In genomic region chrX:81257817-81258216, GRCh38 we compare ENCODE assay signal across 20 cellular contexts. TPM values are rescaled to one million over a fixed set of nuclear protein-coding genes. Genes with fewer than 3 reads are reported as not detected.
A peak's percentile ranks its signal among the peaks of the same experiment; 100 is the strongest.
DNase-seq lines count a peak whose midpoint lies in the region; ATAC-seq and TF ChIP-seq lines count a peak whose summit lies in the region.
"Had no signal": no experiment of that assay in that cellular context is flagged by ENCODE, and none has a peak within 500 bp of the region (broad histone marks: within the 10 kb centered on the region; RNA-seq: fewer than 3 reads in every experiment).

No MANE protein-coding gene starts in this region.

- no peaks in the 10 kb centered on the region for H3K9me3 Mint-ChIP-seq in WTC11
- H3K9me3 Mint-ChIP-seq: CD8-positive, alpha-beta memory T cell had no signal

- H3K4me1 Mint-ChIP-seq in WTC11, result peaks cover 48% of the 10 kb centered on the region

- TF ChIP-seq POLR2A in prostate gland (IDR thresholded peaks at IDR 0.05), result no peak

- H3K36me3 Mint-ChIP-seq in WTC11, result no peaks in the 10 kb centered on the region

- H3K27me3 Mint-ChIP-seq in WTC11 (ENCODE audit: low read depth), result no peaks in the 10 kb centered on the region
- H3K27me3 Mint-ChIP-seq: CD8-positive, alpha-beta memory T cell had no signal

- H3K9me3 ChIP-seq in muscle layer of colon (ENCODE audit: low read length) (no peaks in the 10 kb centered on the region), thoracic aorta (no peaks in the 10 kb centered on the region), prostate gland (no peaks in the 10 kb centered on the region), mucosa of descending colon (no peaks in the 10 kb centered on the region)
- H3K9me3 ChIP-seq: A549 had no signal

- DNase-seq in WTC11 (ENCODE audit: low spot score) (no peak), thoracic aorta (ENCODE audit: low spot score) (no peak), prostate gland (ENCODE audit: low spot score) (no peak), mucosa of descending colon (no peak)
- DNase-seq: C1 segment of cervical spinal cord; CD8-positive, alpha-beta memory T cell; DMS53; EL; H7; KBM-7; NCI-H1105; NCI-H2081; NCI-H510A treated with DMSO at 0.1 percent for 48 hours; NCI-H774; Right ventricle myocardium superior had no signal

- H3K9ac ChIP-seq in muscle layer of colon (ENCODE audit: low read length), result no peak overlapping the region

- H3K36me3 ChIP-seq in muscle layer of colon (ENCODE audit: insufficient read depth, low read length) (no peaks in the 10 kb centered on the region), thoracic aorta (no peaks in the 10 kb centered on the region), prostate gland (no peaks in the 10 kb centered on the region), mucosa of descending colon (ENCODE audit: low read depth) (no peaks in the 10 kb centered on the region)

- H3K27ac ChIP-seq in muscle layer of colon (ENCODE audit: low read depth, low read length) (peak overlapping the region; percentile 74), thoracic aorta (peak overlapping the region; percentile 76 to 84), prostate gland (no peak overlapping the region)
- H3K27ac ChIP-seq: A549 had no signal

- H3K4me3 Mint-ChIP-seq in WTC11, result no peak overlapping the region
- H3K4me3 Mint-ChIP-seq: CD8-positive, alpha-beta memory T cell had no signal

- no peak overlapping the region for H3K4me3 ChIP-seq in muscle layer of colon (ENCODE audit: low read depth in 1 of 2, low read length in 2 of 2)
- H3K4me3 ChIP-seq in thoracic aorta, result no peak overlapping the region
- H3K4me3 ChIP-seq in prostate gland, result no peak overlapping the region
- no peak overlapping the region for H3K4me3 ChIP-seq in mucosa of descending colon
- H3K4me3 ChIP-seq: A549 had no signal

- CTCF ChIA-PET in WTC11 (lab: Charles Lee), result no interaction called here

- H3K27ac Mint-ChIP-seq in WTC11, result 0 out of 2 replicates have a peak overlapping the region, but pooled peaks have one; percentile 88
- H3K27ac Mint-ChIP-seq: CD8-positive, alpha-beta memory T cell had no signal

- H3K27me3 ChIP-seq in muscle layer of colon (ENCODE audit: control insufficient read depth in 1 of 2, insufficient read depth in 2 of 2, low read length in 2 of 2), result no peaks in the 10 kb centered on the region
- H3K27me3 ChIP-seq in thoracic aorta (replicated peaks; ENCODE audit: insufficient read depth), result no peaks in the 10 kb centered on the region
- no peaks in the 10 kb centered on the region for H3K27me3 ChIP-seq in prostate gland (replicated peaks; ENCODE audit: insufficient read depth)

- intact Hi-C loops in prostate gland (cut with DNase I) (no loop called here), mucosa of descending colon (cut with DNase I, micrococcal nuclease) (no loop called here)

- H3K4me1 ChIP-seq in muscle layer of colon (ENCODE audit: insufficient read depth, low read length) (peaks cover 22% of the 10 kb centered on the region), thoracic aorta (ENCODE audit: control insufficient read depth in 1 of 2, low read depth in 2 of 2) (peaks cover 14 to 40% of the 10 kb centered on the region in 2 donors), prostate gland (replicated peaks) (no peaks in the 10 kb centered on the region), mucosa of descending colon (ENCODE audit: low read depth) (no peaks in the 10 kb centered on the region)

- TF ChIP-seq CTCF in WTC11 (IDR thresholded peaks at IDR 0.05), result no peak
- no peak for TF ChIP-seq CTCF in thoracic aorta (IDR thresholded peaks at IDR 0.05)
- no peak for TF ChIP-seq CTCF in prostate gland (IDR thresholded peaks at IDR 0.05)
- TF ChIP-seq CTCF in mucosa of descending colon (IDR thresholded peaks at IDR 0.05), result no peak

- ATAC-seq in GM18868 (IDR thresholded peaks at IDR 0.05; ENCODE audit: unreplicated experiment) (peak; percentile 54), WTC11 (no peak), thoracic aorta (ENCODE audit: insufficient number of reproducible peaks, low FRiP score, low read depth) (no peak), HG03432 (IDR thresholded peaks at IDR 0.05; ENCODE audit: unreplicated experiment) (no peak), HG02840 (IDR thresholded peaks at IDR 0.05; ENCODE audit: low FRiP score, unreplicated experiment) (no peak), mucosa of descending colon (no peak)
- ATAC-seq: A549 had no signal

- POLR2A ChIA-PET in WTC11 (lab: Charles Lee), result no interaction called here

TF ChIP-seq in WTC11, 78 proteins besides CTCF, POLR2A, EP300 and RAD21:
- TF ChIP-seq ESRRA (CRISPR knock-in tag; IDR thresholded peaks at IDR 0.05; ENCODE audit: borderline replicate concordance) (no peak), ZNF317 (CRISPR knock-in tag; IDR thresholded peaks at IDR 0.05; ENCODE audit: borderline replicate concordance, low read depth) (no peak), RELA (CRISPR knock-in tag; IDR thresholded peaks at IDR 0.05; ENCODE audit: borderline replicate concordance) (no peak), CBFB (CRISPR knock-in tag; IDR thresholded peaks at IDR 0.05; ENCODE audit: low read depth) (no peak), ZMAT4 (CRISPR knock-in tag; IDR thresholded peaks at IDR 0.05) (no peak), GABPB1 (CRISPR knock-in tag; IDR thresholded peaks at IDR 0.05) (no peak), IRF1 (CRISPR knock-in tag; IDR thresholded peaks at IDR 0.05) (no peak), ZNF416 (CRISPR knock-in tag; IDR thresholded peaks at IDR 0.05) (no peak), NFE2L1 (CRISPR knock-in tag; IDR thresholded peaks at IDR 0.05) (no peak), SMAD3 (CRISPR knock-in tag; IDR thresholded peaks at IDR 0.05; ENCODE audit: borderline replicate concordance) (no peak), ETV6 (CRISPR knock-in tag; IDR thresholded peaks at IDR 0.05) (no peak), ZNF396 (CRISPR knock-in tag; IDR thresholded peaks at IDR 0.05; ENCODE audit: borderline replicate concordance) (no peak)

RNA-seq across cellular contexts. Expression of gene SH3BGRL, which starts 55.9 kb away (rescaled TPM):
- total RNA-seq in WTC11 (2021), result 36.6 to 37.8 TPM (median 37.3 TPM) in 3 replicates
- 100 to 1,000 TPM; 196 to 218 TPM for total RNA-seq in thoracic aorta
- total RNA-seq in prostate gland, result 100 to 1,000 TPM; 108 to 181 TPM
- 100 to 1,000 TPM in 1 of 3 donors, 10 to 100 TPM in 2; 49.7 to 186 (median 74.4) TPM for total RNA-seq in mucosa of descending colon

RNA-seq across cellular contexts. Expression of gene HMGN5, which starts 56.1 kb away (rescaled TPM):
- 21.7 to 23.4 TPM (median 22.5 TPM) in 3 replicates for total RNA-seq in WTC11 (2021)
- total RNA-seq in thoracic aorta, result 1 to 10 TPM; 5.5 to 7.3 TPM
- 10 to 100 TPM in 1 of 2 donors, 1 to 10 TPM in 1; 5.6 to 63.5 TPM for total RNA-seq in prostate gland
- total RNA-seq in mucosa of descending colon, result 1 to 10 TPM; 4.0 to 5.8 (median 4.1) TPM

Comparison
In these comparisons a context has a peak if more than half of its experiments do, and no peak if none do; other contexts are left out.
1. H3K27ac ChIP-seq: peak in muscle layer of colon (single experiment) and thoracic aorta (2 of 2); none in prostate gland (0 of 2).